ENCODE assay signal across 12 cellular contexts in genomic region chr15:41957021-41957897, GRCh38. TPM values are rescaled to one million over a fixed set of nuclear protein-coding genes. Genes with fewer than 3 reads are reported as not detected.
DNase-seq lines count a peak whose midpoint lies in the region; ATAC-seq and TF ChIP-seq lines count a peak whose summit lies in the region.
"Had no signal": no experiment of that assay in that cellular context is flagged by ENCODE, and none has a peak within 500 bp of the region (broad histone marks: within the 10 kb centered on the region; RNA-seq: fewer than 3 reads in every experiment).

No MANE protein-coding gene starts in this region.

- no peak overlapping the region for H3K9ac ChIP-seq in parathyroid adenoma

- no peak overlapping the region for H3K4me2 ChIP-seq in parathyroid adenoma (ENCODE audit: low read length)

- H3K4me1 ChIP-seq in HEK293 (ENCODE audit: control insufficient read depth, insufficient read depth, low read length) (peaks cover 10% of the 10 kb centered on the region), parathyroid adenoma (no peaks in the 10 kb centered on the region)

- CTCF ChIA-PET in HEK293 (lab: Yijun Ruan, JAX): interaction anchor here (0.8 to 1.0 kb wide), 2 partner anchors 9 to 12 kb away, joined by 4 read pairs; no protein-coding TSS in a partner anchor

- H2AFZ ChIP-seq in parathyroid adenoma: no peak overlapping the region

- no peaks in the 10 kb centered on the region for H3K27me3 ChIP-seq in parathyroid adenoma (ENCODE audit: control insufficient read depth, insufficient read depth, low read length)

- DNase-seq in activated T-helper 1 cell treated with anti-CD3 and anti-CD28 coated beads, Interleukin-12 subunit alpha, Interleukin-12 subunit beta, Interleukin-2, Interleukin-4 antibody, amounts not matched to agents 30 ng/mL and 10 ng/mL and 1 ng/mL, durations not matched to agents 14 hours and 24 hours and 36 hours (ENCODE audit: low spot score): no peak
- DNase-seq in amygdala (lab: John Stamatoyannopoulos, UW): no peak
- no peak for DNase-seq in NCI-H345 (lab: John Stamatoyannopoulos, UW)
- DNase-seq in SIG-M5 treated with dmso at 0.1 percent for 504 hours (lab: John Stamatoyannopoulos, UW; ENCODE audit: unreplicated experiment): no peak
- DNase-seq in NCI-H1694 (lab: John Stamatoyannopoulos, UW): no peak
- DNase-seq: activated CD4-positive, CD25-positive, alpha-beta regulatory T cell treated with anti-CD3 and anti-CD28 coated beads, Interleukin-2, amount 50 U/mL, for 72 hours; cortex of kidney; NCI-H510A treated with DMSO at 0.1 percent for 48 hours had no signal

- H3K27ac ChIP-seq in HEK293 (ENCODE audit: extremely low read depth, low read depth, low read length) (no peak overlapping the region), parathyroid adenoma (peak overlapping the region; percentile 36)
- H3K27ac ChIP-seq: HL-60 had no signal

- POLR2A ChIA-PET in HEK293 (lab: Yijun Ruan, JAX): no interaction called here

- H3K4me3 ChIP-seq in HEK293 (ENCODE audit: low read depth, low read length): no peak overlapping the region
- no peak overlapping the region for H3K4me3 ChIP-seq in parathyroid adenoma (ENCODE audit: low read depth, low read length)

- ATAC-seq in GM18858 (IDR thresholded peaks at IDR 0.05; ENCODE audit: unreplicated experiment): peak; percentile 84

- H3K27me3 Mint-ChIP-seq in activated T-helper 1 cell treated with anti-CD3 and anti-CD28 coated beads, Interleukin-12 subunit alpha, Interleukin-12 subunit beta, Interleukin-2, Interleukin-4 antibody, amounts not matched to agents 30 ng/mL and 10 ng/mL and 1 ng/mL, durations not matched to agents 14 hours and 24 hours and 36 hours (ENCODE audit: insufficient read depth): no peaks in the 10 kb centered on the region

- H3K36me3 ChIP-seq in HEK293 (ENCODE audit: control insufficient read depth in 2 of 2, insufficient read depth in 1 of 2, low read length in 2 of 2): peaks cover 3% of the 10 kb centered on the region in 2 experiments; a peak in 2 of 3 replicates
- no peaks in the 10 kb centered on the region for H3K36me3 ChIP-seq in parathyroid adenoma (ENCODE audit: control insufficient read depth, insufficient read depth, low read length)

- intact Hi-C loops in activated T-helper 1 cell treated with anti-CD3 and anti-CD28 coated beads, Interleukin-12 subunit alpha, Interleukin-12 subunit beta, Interleukin-2, Interleukin-4 antibody, amounts not matched to agents 30 ng/mL and 10 ng/mL and 1 ng/mL, durations not matched to agents 14 hours and 24 hours and 36 hours (cut with micrococcal nuclease): loop anchor here (1.0 to 2.0 kb wide), 2 partner anchors 13 to 20 kb away; no protein-coding TSS in a partner anchor

- H3K9me3 Mint-ChIP-seq in activated T-helper 1 cell treated with anti-CD3 and anti-CD28 coated beads, Interleukin-12 subunit alpha, Interleukin-12 subunit beta, Interleukin-2, Interleukin-4 antibody, amounts not matched to agents 30 ng/mL and 10 ng/mL and 1 ng/mL, durations not matched to agents 14 hours and 24 hours and 36 hours: no peaks in the 10 kb centered on the region

- peak overlapping the region; percentile 26 for H3K4me3 Mint-ChIP-seq in activated T-helper 1 cell treated with anti-CD3 and anti-CD28 coated beads, Interleukin-12 subunit alpha, Interleukin-12 subunit beta, Interleukin-2, Interleukin-4 antibody, amounts not matched to agents 30 ng/mL and 10 ng/mL and 1 ng/mL, durations not matched to agents 14 hours and 24 hours and 36 hours

- no peaks in the 10 kb centered on the region for H3K9me3 ChIP-seq in HEK293 (ENCODE audit: control insufficient read depth, insufficient read depth, low read depth, low read length)
- H3K9me3 ChIP-seq in parathyroid adenoma (ENCODE audit: control insufficient read depth, low read length): no peaks in the 10 kb centered on the region

- peaks cover 52% of the 10 kb centered on the region for H3K4me1 Mint-ChIP-seq in activated T-helper 1 cell treated with anti-CD3 and anti-CD28 coated beads, Interleukin-12 subunit alpha, Interleukin-12 subunit beta, Interleukin-2, Interleukin-4 antibody, amounts not matched to agents 30 ng/mL and 10 ng/mL and 1 ng/mL, durations not matched to agents 14 hours and 24 hours and 36 hours (ENCODE audit: low read depth)

- peak overlapping the region; percentile 63 for H3K27ac Mint-ChIP-seq in activated T-helper 1 cell treated with anti-CD3 and anti-CD28 coated beads, Interleukin-12 subunit alpha, Interleukin-12 subunit beta, Interleukin-2, Interleukin-4 antibody, amounts not matched to agents 30 ng/mL and 10 ng/mL and 1 ng/mL, durations not matched to agents 14 hours and 24 hours and 36 hours

- H3K36me3 Mint-ChIP-seq in activated T-helper 1 cell treated with anti-CD3 and anti-CD28 coated beads, Interleukin-12 subunit alpha, Interleukin-12 subunit beta, Interleukin-2, Interleukin-4 antibody, amounts not matched to agents 30 ng/mL and 10 ng/mL and 1 ng/mL, durations not matched to agents 14 hours and 24 hours and 36 hours (ENCODE audit: low read depth): peaks cover 21% of the 10 kb centered on the region

- TF ChIP-seq CTCF in HEK293 (tag by site-specific recombination; IDR thresholded peaks at IDR 0.05) (no peak), parathyroid adenoma (IDR thresholded peaks at IDR 0.05) (no peak)

- no peaks in the 10 kb centered on the region for H3K79me2 ChIP-seq in parathyroid adenoma

TF ChIP-seq in HEK293, 187 proteins besides CTCF, POLR2A, EP300 and RAD21:
- TF ChIP-seq KLF10 (tag by site-specific recombination; IDR thresholded peaks at IDR 0.05) (no peak), ZNF335 (tag by site-specific recombination; conservative IDR thresholded peaks at IDR 0.05) (peak; percentile 42; the same call in 1 of the 2 replicates), ZNF600 (tag by site-specific recombination; IDR thresholded peaks at IDR 0.05) (peak; percentile 80)

RNA-seq across cellular contexts. Expression of gene EHD4, which starts 15.1 kb away (rescaled TPM):
- 29.5 and 30.1 TPM in 2 replicates for total RNA-seq in activated T-helper 1 cell treated with anti-CD3 and anti-CD28 coated beads, Interleukin-12 subunit alpha, Interleukin-12 subunit beta, Interleukin-2, Interleukin-4 antibody, amounts not matched to agents 30 ng/mL and 10 ng/mL and 1 ng/mL, durations not matched to agents 14 hours and 24 hours and 36 hours
